ENCODE assay signal across 12 cellular contexts in the genomic region with DNA sequence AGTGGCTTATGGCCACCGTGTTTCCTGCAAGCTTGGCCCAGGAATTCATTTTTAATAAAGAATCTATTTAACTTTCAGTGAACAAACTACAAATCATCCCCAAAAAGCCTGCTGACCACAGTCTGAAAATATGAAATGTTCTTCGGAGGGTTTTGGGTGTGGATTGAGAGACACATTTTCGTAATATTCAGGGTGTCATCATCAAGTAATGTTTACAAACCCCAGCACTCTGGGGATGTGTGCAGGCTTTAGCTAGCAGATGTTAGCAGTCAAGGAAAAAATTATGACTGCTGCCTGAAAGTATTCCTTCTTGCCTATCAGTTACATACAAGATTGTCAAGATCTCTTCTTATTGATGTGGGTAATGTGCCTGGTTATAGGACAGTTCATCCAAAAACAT.
DNase-seq lines count a peak whose midpoint lies in the region; ATAC-seq and TF ChIP-seq lines count a peak whose summit lies in the region.
"Had no signal": no experiment of that assay in that cellular context is flagged by ENCODE, and none has a peak within 500 bp of the region (broad histone marks: within the 10 kb centered on the region; RNA-seq: fewer than 3 reads in every experiment).

No MANE protein-coding gene starts in this region.

- H3K27me3 ChIP-seq in GM23248 (replicated peaks; ENCODE audit: insufficient read depth) = no peaks in the 10 kb centered on the region
- H3K27me3 ChIP-seq in osteoblast (ENCODE audit: insufficient read depth, low read length) = no peaks in the 10 kb centered on the region
- no peaks in the 10 kb centered on the region for H3K27me3 ChIP-seq in BE2C

- H3K4me1 ChIP-seq in GM23248 (ENCODE audit: insufficient read depth) (peaks cover 32% of the 10 kb centered on the region), osteoblast (ENCODE audit: insufficient read depth, low read length) (peaks cover 14% of the 10 kb centered on the region), BE2C (no peaks in the 10 kb centered on the region)

- H3K79me2 ChIP-seq in GM23248 (ENCODE audit: insufficient read depth) (no peaks in the 10 kb centered on the region), osteoblast (ENCODE audit: insufficient read depth, low read length) (no peaks in the 10 kb centered on the region)

- WGBS in GM23248 (ENCODE audit: low coverage in 1 of 2, low lambda C conversion rate in 2 of 2, missing lambda C conversion rate in 2 of 2), 2 experiments = 0% methylated on average over 3 of the region's 3 CpGs

- in situ Hi-C loops in GM23248 (cut with MboI) = no loop called here

- no peak overlapping the region for H2AFZ ChIP-seq in GM23248
- no peak overlapping the region for H2AFZ ChIP-seq in osteoblast (ENCODE audit: low read length)

- H3K9me3 ChIP-seq in GM23248 (ENCODE audit: low read depth) = no peaks in the 10 kb centered on the region
- no peaks in the 10 kb centered on the region for H3K9me3 ChIP-seq in osteoblast (ENCODE audit: low read depth, low read length)
- H3K9me3 ChIP-seq in BE2C = no peaks in the 10 kb centered on the region

- peak; percentile 89 for DNase-seq in GM23248
- DNase-seq in RPMI7951 (ENCODE audit: low read depth) = peak; percentile 65
- DNase-seq in fibroblast of gingiva (ENCODE audit: low read depth) = peak; percentile 93
- no peak for DNase-seq in osteoblast (ENCODE audit: insufficient read length, low spot score, missing footprints)
- no peak for DNase-seq in BE2C
- no peak for DNase-seq in NCI-H748 (lab: John Stamatoyannopoulos, UW; ENCODE audit: unreplicated experiment)
- DNase-seq: activated CD4-positive, alpha-beta T cell treated with anti-CD3 and anti-CD28 coated beads for 36 hours; cerebellar nuclear complex; NCI-H1930; retina had no signal

- no peak for TF ChIP-seq CTCF in osteoblast (IDR thresholded peaks at IDR 0.05; ENCODE audit: extremely low read depth, low read depth, low read length)
- no peak for TF ChIP-seq CTCF in BE2C (IDR thresholded peaks at IDR 0.05; ENCODE audit: low read depth, low read length)

- ATAC-seq in GM21786 (IDR thresholded peaks at IDR 0.05; ENCODE audit: unreplicated experiment) (no peak), GM21619 (IDR thresholded peaks at IDR 0.05; ENCODE audit: unreplicated experiment) (no peak)
- ATAC-seq: activated CD4-positive, alpha-beta T cell treated with anti-CD3 and anti-CD28 coated beads for 36 hours had no signal

- H3K27ac ChIP-seq in GM23248 = peak overlapping the region; percentile 75
- H3K27ac ChIP-seq in osteoblast (ENCODE audit: low read depth, low read length) = peak overlapping the region; percentile 80

- no peaks in the 10 kb centered on the region for H4K20me1 ChIP-seq in GM23248 (ENCODE audit: insufficient read depth)
- no peaks in the 10 kb centered on the region for H4K20me1 ChIP-seq in osteoblast (ENCODE audit: insufficient read depth, low read length)

- H3F3A ChIP-seq in GM23248 (ENCODE audit: insufficient read depth) = peaks cover 38% of the 10 kb centered on the region

- peak overlapping the region; percentile 46 for H3K4me2 ChIP-seq in GM23248 (ENCODE audit: unreplicated experiment)
- peak overlapping the region; percentile 54 for H3K4me2 ChIP-seq in osteoblast (ENCODE audit: insufficient read depth, low read length)

- H3K4me3 ChIP-seq in GM23248 (0 out of 2 replicates have a peak overlapping the region, but pooled peaks have one; percentile 20), osteoblast (ENCODE audit: insufficient read depth, low read length) (no peak overlapping the region), BE2C (ENCODE audit: low read depth, low read length) (no peak overlapping the region)

- no peaks in the 10 kb centered on the region for H3K9me2 ChIP-seq in GM23248 (ENCODE audit: insufficient read depth)

- peak overlapping the region; percentile 37 for H3K9ac ChIP-seq in GM23248

- H3K36me3 ChIP-seq in GM23248 (ENCODE audit: low read depth) (no peaks in the 10 kb centered on the region), osteoblast (ENCODE audit: insufficient read depth, low read length) (no peaks in the 10 kb centered on the region), BE2C (no peaks in the 10 kb centered on the region)

Comparison
In these comparisons a context has a peak if more than half of its experiments do, and no peak if none do; other contexts are left out.
1. DNase-seq: peak in GM23248 (single experiment), RPMI7951 (single experiment) and fibroblast of gingiva (single experiment); none in osteoblast (single experiment), BE2C (single experiment) and NCI-H748 (single experiment).